ENCODE assay signal across 2 cellular contexts in genomic region chr10:126955934-126956711, GRCh38.
TF ChIP-seq lines count a peak whose summit lies in the region.

No MANE protein-coding gene starts in this region.

TF ChIP-seq in IMR-90, 13 proteins besides CTCF, POLR2A, EP300 and RAD21:
- TF ChIP-seq CEBPB (IDR thresholded peaks at IDR 0.05; ENCODE audit: low read depth, low read length) = no peak
- TF ChIP-seq RCOR1 (IDR thresholded peaks at IDR 0.05; ENCODE audit: insufficient replicate concordance, low read length) = no peak
- no peak for TF ChIP-seq NFE2L2 (IDR thresholded peaks at IDR 0.05; ENCODE audit: low read depth, low read length)
- TF ChIP-seq RFX5 (IDR thresholded peaks at IDR 0.05; ENCODE audit: low read depth, low read length) = no peak
- TF ChIP-seq MXI1 (IDR thresholded peaks at IDR 0.05; ENCODE audit: borderline replicate concordance, low read depth, low read length) = no peak
- no peak for TF ChIP-seq FOS (IDR thresholded peaks at IDR 0.05; ENCODE audit: low read depth, low read length)
- no peak for TF ChIP-seq CHD1 (IDR thresholded peaks at IDR 0.05; ENCODE audit: low read depth, low read length)
- no peak for TF ChIP-seq ELK1 (IDR thresholded peaks at IDR 0.05; ENCODE audit: borderline replicate concordance, low read depth, low read length)
- no peak for TF ChIP-seq BHLHE40 (IDR thresholded peaks at IDR 0.05; ENCODE audit: low read depth, low read length)
- TF ChIP-seq USF2 (IDR thresholded peaks at IDR 0.05; ENCODE audit: low read depth, low read length) = no peak

TF ChIP-seq in H1, 55 proteins besides CTCF, POLR2A, EP300 and RAD21:
- TF ChIP-seq ZNF274 (IDR thresholded peaks at IDR 0.05; ENCODE audit: borderline replicate concordance, extremely low read depth, low read length) = no peak
- no peak for TF ChIP-seq SP1 (IDR thresholded peaks at IDR 0.05; ENCODE audit: low read depth, low read length)
- TF ChIP-seq HDAC6 (IDR thresholded peaks at IDR 0.05; ENCODE audit: low read depth, low read length) = no peak
- no peak for TF ChIP-seq SUZ12 (IDR thresholded peaks at IDR 0.05; ENCODE audit: low read length)
- TF ChIP-seq TEAD4 (IDR thresholded peaks at IDR 0.05; ENCODE audit: low read depth, low read length) = no peak
- no peak for TF ChIP-seq CBX8 (IDR thresholded peaks at IDR 0.05; ENCODE audit: borderline replicate concordance, low read depth, low read length)
- TF ChIP-seq BCL11A (IDR thresholded peaks at IDR 0.05; ENCODE audit: low read depth in 2 of 2, low read length in 2 of 2) = no peak
- TF ChIP-seq EZH2 (IDR thresholded peaks at IDR 0.05; ENCODE audit: low read depth, low read length, severe bottlenecking) = no peak
- TF ChIP-seq GABPA (IDR thresholded peaks at IDR 0.05; ENCODE audit: borderline replicate concordance, insufficient read depth, low read length) = no peak
- TF ChIP-seq USF2 (IDR thresholded peaks at IDR 0.05; ENCODE audit: low read length) = no peak
- TF ChIP-seq BACH1 (IDR thresholded peaks at IDR 0.05; ENCODE audit: low read length) = no peak
- no peak for TF ChIP-seq FOSL1 (IDR thresholded peaks at IDR 0.05; ENCODE audit: insufficient read depth, low read depth, low read length)
- no peak for TF ChIP-seq RFX5 (IDR thresholded peaks at IDR 0.05; ENCODE audit: borderline replicate concordance, low read depth, low read length)
- TF ChIP-seq E2F6 (IDR thresholded peaks at IDR 0.05) = no peak
- no peak for TF ChIP-seq TBP (IDR thresholded peaks at IDR 0.05; ENCODE audit: low read depth, low read length)
- no peak for TF ChIP-seq SP4 (IDR thresholded peaks at IDR 0.05; ENCODE audit: low read length)
- no peak for TF ChIP-seq JUN (IDR thresholded peaks at IDR 0.05; ENCODE audit: low read depth, low read length)
- TF ChIP-seq SRF (IDR thresholded peaks at IDR 0.05; ENCODE audit: low read depth, low read length) = no peak
- TF ChIP-seq RBBP5 (IDR thresholded peaks at IDR 0.05; ENCODE audit: borderline replicate concordance, low read depth, low read length) = no peak
- TF ChIP-seq JUND (IDR thresholded peaks at IDR 0.05; ENCODE audit: low read length) = no peak
